8 cellular contexts compared by ENCODE assay signal in genomic region chr10:114172241-114172640, GRCh38. TPM values are rescaled to one million over a fixed set of nuclear protein-coding genes. Genes with fewer than 3 reads are reported as not detected.
DNase-seq lines count a peak whose midpoint lies in the region; ATAC-seq, FAIRE-seq and TF ChIP-seq lines count a peak whose summit lies in the region.

No MANE protein-coding gene starts in this region.

- no peaks in the 10 kb centered on the region for H4K20me1 ChIP-seq in GM23248 (ENCODE audit: insufficient read depth)

- H3K9me3 ChIP-seq in GM23248 (ENCODE audit: low read depth) = no peaks in the 10 kb centered on the region
- H3K9me3 ChIP-seq in gastroesophageal sphincter = peaks cover 0 to 10% (median 0%) of the 10 kb centered on the region in 3 donors
- H3K9me3 ChIP-seq in small intestine (ENCODE audit: control insufficient read depth, low read depth) = peaks cover 1% of the 10 kb centered on the region

- H3K4me1 ChIP-seq in GM23248 (ENCODE audit: insufficient read depth) (peaks cover 15% of the 10 kb centered on the region), gastroesophageal sphincter (peaks cover 0 to 25% (median 0%) of the 10 kb centered on the region in 3 donors), small intestine (ENCODE audit: control insufficient read depth in 2 of 2, insufficient read depth in 1 of 2, low read depth in 1 of 2, low read length in 1 of 2) (peaks cover 0 to 6% of the 10 kb centered on the region in 2 donors)

- H3K79me2 ChIP-seq in GM23248 (ENCODE audit: insufficient read depth) = peaks cover 69% of the 10 kb centered on the region

- no peak for TF ChIP-seq EP300 in gastroesophageal sphincter (IDR thresholded peaks at IDR 0.05)

- peak overlapping the region; percentile 97 for H3K9ac ChIP-seq in GM23248

- no peak for TF ChIP-seq POLR2A in gastroesophageal sphincter (IDR thresholded peaks at IDR 0.05)

- H3K36me3 ChIP-seq in GM23248 (ENCODE audit: low read depth) = no peaks in the 10 kb centered on the region
- no peaks in the 10 kb centered on the region for H3K36me3 ChIP-seq in gastroesophageal sphincter
- no peaks in the 10 kb centered on the region for H3K36me3 ChIP-seq in small intestine (ENCODE audit: control insufficient read depth in 2 of 2, insufficient read depth in 2 of 2, low read length in 2 of 2)

- H3K27me3 ChIP-seq in GM23248 (replicated peaks; ENCODE audit: insufficient read depth) = no peaks in the 10 kb centered on the region
- no peaks in the 10 kb centered on the region for H3K27me3 ChIP-seq in gastroesophageal sphincter
- H3K27me3 ChIP-seq in small intestine (ENCODE audit: control insufficient read depth in 2 of 2, insufficient read depth in 2 of 2, low read length in 2 of 2) = no peaks in the 10 kb centered on the region

- H3K9me2 ChIP-seq in GM23248 (ENCODE audit: insufficient read depth) = no peaks in the 10 kb centered on the region

- H3K27ac ChIP-seq in GM23248 (peak overlapping the region; percentile 65), VCaP (peak overlapping the region; percentile 85), gastroesophageal sphincter (peak overlapping the region; percentile 82 to 96 (median 92)), small intestine (ENCODE audit: low read depth in 1 of 2, low read length in 1 of 2) (no peak overlapping the region)

- peak; percentile 61 for DNase-seq in GM23248
- DNase-seq in small intestine = peak; percentile 21
- DNase-seq in stimulated activated CD8-positive, alpha-beta memory T cell treated with anti-CD3 and anti-CD28 coated beads, Interleukin-4, amount 100 ng/mL, for 48 hours = no peak
- DNase-seq in NCI-H2081 (lab: John Stamatoyannopoulos, UW) = no peak

- TF ChIP-seq CTCF in VCaP (conservative IDR thresholded peaks at IDR 0.05) = no peak
- TF ChIP-seq CTCF in gastroesophageal sphincter (IDR thresholded peaks at IDR 0.05) = no peak

- H3K4me3 ChIP-seq in GM23248 (peak overlapping the region; percentile 97), gastroesophageal sphincter (peak overlapping the region; percentile 93 to 94), small intestine (ENCODE audit: low read depth in 1 of 2, low read length in 2 of 2) (peak overlapping the region; percentile 22 to 41)

- no peak for ATAC-seq in gastroesophageal sphincter
- ATAC-seq in GM18520 (IDR thresholded peaks at IDR 0.05; ENCODE audit: unreplicated experiment) = no peak
- ATAC-seq in GM21390 (IDR thresholded peaks at IDR 0.05; ENCODE audit: unreplicated experiment) = no peak

- in situ Hi-C loops in GM23248 (cut with MboI) = no loop called here

- H3K4me2 ChIP-seq in GM23248 (ENCODE audit: unreplicated experiment) = peak overlapping the region; percentile 90

- FAIRE-seq in small intestine (lab: Jason Lieb, UNC) = no peak

- peaks cover 12% of the 10 kb centered on the region; the same call in 1 of the 2 replicates for H3F3A ChIP-seq in GM23248 (ENCODE audit: insufficient read depth)

- 0 to 5% methylated on average over 1 of the region's 1 CpG for WGBS in GM23248 (ENCODE audit: low coverage in 1 of 2, low lambda C conversion rate in 2 of 2, missing lambda C conversion rate in 2 of 2), 2 experiments
- WGBS in gastroesophageal sphincter (ENCODE audit: low coverage in 1 of 2), 2 donors = 0% methylated on average over 1 of the region's 1 CpG
- 11 to 38% (median 36%) methylated on average over 1 of the region's 1 CpG for WGBS in small intestine, 3 donors

- peak overlapping the region; percentile 98; the same call in 1 of the 2 replicates for H2AFZ ChIP-seq in GM23248

RNA-seq across cellular contexts. Expression of gene CCDC186, which starts 1.8 kb away (rescaled TPM):
- 9.8 and 12.3 TPM in 2 replicates for total RNA-seq in GM23248 (2014; rRNA removed; shearing (Covaris generic))
- polyA plus RNA-seq in GM23248 (2016; fragmentation: Nextera tagmentation; extraction: Ambion mirVana) (7.4 and 8.6 TPM in 2 replicates), small intestine (10 to 100 TPM in 2 of 3 donors, 1 to 10 TPM in 1; 7.2 to 13.0 (median 11.1) TPM)
- total RNA-seq in gastroesophageal sphincter = 10 to 100 TPM; 15.8 to 24.7 (median 20.4) TPM

RNA-seq across cellular contexts. Expression of gene TDRD1, which starts 6.9 kb away (rescaled TPM):
- not detected in 2 replicates for total RNA-seq in GM23248 (2014; rRNA removed; shearing (Covaris generic))
- polyA plus RNA-seq in GM23248 (2016; fragmentation: Nextera tagmentation; extraction: Ambion mirVana) (not detected in 2 replicates), small intestine (under 1 TPM in 1 of 3 donors, not detected in 2; 0.10 TPM)
- total RNA-seq in gastroesophageal sphincter = under 1 TPM in 2 of 4 donors, not detected in 2; 0.12 to 0.42 TPM

Comparison
In these comparisons a context has a peak if more than half of its experiments do, and no peak if none do; other contexts are left out.
1. DNase-seq: peak in GM23248 (single experiment) and small intestine (single experiment); none in stimulated activated CD8-positive, alpha-beta memory T cell treated with anti-CD3 and anti-CD28 coated beads, Interleukin-4, amount 100 ng/mL, for 48 hours (single experiment) and NCI-H2081 (0 of 2).
2. H3K27ac ChIP-seq: peak in GM23248 (single experiment), VCaP (single experiment) and gastroesophageal sphincter (4 of 4); none in small intestine (0 of 2).
3. H3K4me3 ChIP-seq: peak in every context shown above with its lines; median percentile 97 in GM23248; 94 in gastroesophageal sphincter; 32 in small intestine.